In genomic region chr10:45463244-45464116, GRCh38 we compare ENCODE assay signal across 19 cellular contexts.
A peak's percentile ranks its signal among the peaks of the same experiment; 100 is the strongest.
DNase-seq lines count a peak whose midpoint lies in the region; ATAC-seq, FAIRE-seq and TF ChIP-seq lines count a peak whose summit lies in the region.
"Had no signal": no experiment of that assay in that cellular context is flagged by ENCODE, and none has a peak within 500 bp of the region (broad histone marks: within the 10 kb centered on the region; RNA-seq: fewer than 3 reads in every experiment).

No MANE protein-coding gene starts in this region.

- ATAC-seq in GM21717 (IDR thresholded peaks at IDR 0.05; ENCODE audit: unreplicated experiment) = no peak
- ATAC-seq: activated CD4-positive, CD25-positive, alpha-beta regulatory T cell treated with anti-CD3 and anti-CD28 coated beads, Interleukin-2, amount 50 U/mL, for 24 hours; activated naive CD8-positive, alpha-beta T cell treated with anti-CD3 and anti-CD28 coated beads, Interleukin-2, amount 50 U/mL, for 24 hours; pancreas had no signal

- H3K4me3 Mint-ChIP-seq in IgD-negative memory B cell (peak overlapping the region; percentile 80 to 96 (median 90)), chondrocyte (ENCODE audit: unreplicated experiment) (no peak overlapping the region)
- H3K4me3 Mint-ChIP-seq: activated naive CD8-positive, alpha-beta T cell treated with anti-CD3 and anti-CD28 coated beads, Interleukin-2, amount 50 U/mL, for 24 hours; activated T-helper 1 cell treated with anti-CD3 and anti-CD28 coated beads, Interleukin-12 subunit alpha, Interleukin-12 subunit beta, Interleukin-2, Interleukin-4 antibody, amounts not matched to agents 30 ng/mL and 10 ng/mL and 1 ng/mL, durations not matched to agents 14 hours and 24 hours and 36 hours; H9 had no signal

- H3K4me1 Mint-ChIP-seq in IgD-negative memory B cell = peaks cover 68 to 93% (median 82%) of the 10 kb centered on the region in 3 donors
- H3K4me1 Mint-ChIP-seq in chondrocyte (ENCODE audit: low read depth) = peaks cover 4% of the 10 kb centered on the region

- H3K9me3 Mint-ChIP-seq in IgD-negative memory B cell (no peaks in the 10 kb centered on the region), chondrocyte (ENCODE audit: low read depth) (no peaks in the 10 kb centered on the region)
- H3K9me3 Mint-ChIP-seq: activated naive CD8-positive, alpha-beta T cell treated with anti-CD3 and anti-CD28 coated beads, Interleukin-2, amount 50 U/mL, for 24 hours; activated T-helper 1 cell treated with anti-CD3 and anti-CD28 coated beads, Interleukin-12 subunit alpha, Interleukin-12 subunit beta, Interleukin-2, Interleukin-4 antibody, amounts not matched to agents 30 ng/mL and 10 ng/mL and 1 ng/mL, durations not matched to agents 14 hours and 24 hours and 36 hours; H9 had no signal

- peak overlapping the region; percentile 96 to 97 (median 97) for H3K27ac Mint-ChIP-seq in IgD-negative memory B cell
- peak overlapping the region; percentile 60 for H3K27ac Mint-ChIP-seq in chondrocyte (ENCODE audit: unreplicated experiment)
- H3K27ac Mint-ChIP-seq: activated naive CD8-positive, alpha-beta T cell treated with anti-CD3 and anti-CD28 coated beads, Interleukin-2, amount 50 U/mL, for 24 hours; activated T-helper 1 cell treated with anti-CD3 and anti-CD28 coated beads, Interleukin-12 subunit alpha, Interleukin-12 subunit beta, Interleukin-2, Interleukin-4 antibody, amounts not matched to agents 30 ng/mL and 10 ng/mL and 1 ng/mL, durations not matched to agents 14 hours and 24 hours and 36 hours had no signal

- no peak for FAIRE-seq in H54 (lab: Jason Lieb, UNC)
- FAIRE-seq: G401.6, pancreas had no signal

- H3K27me3 Mint-ChIP-seq in IgD-negative memory B cell (no peaks in the 10 kb centered on the region), chondrocyte (ENCODE audit: low read depth) (no peaks in the 10 kb centered on the region)
- H3K27me3 Mint-ChIP-seq: activated naive CD8-positive, alpha-beta T cell treated with anti-CD3 and anti-CD28 coated beads, Interleukin-2, amount 50 U/mL, for 24 hours had no signal

- H3K36me3 Mint-ChIP-seq in IgD-negative memory B cell (peaks cover 23% of the 10 kb centered on the region), chondrocyte (ENCODE audit: low read depth) (peaks cover 10% of the 10 kb centered on the region)

- TF ChIP-seq CTCF in chondrocyte (IDR thresholded peaks at IDR 0.05) = no peak

- DNase-seq in G401 (ENCODE audit: low spot score) (peak; percentile 50), chondrocyte (ENCODE audit: low spot score) (peak; percentile 91), non-pigmented ciliary epithelial cell (ENCODE audit: low read depth) (peak; percentile 10), H54 (ENCODE audit: insufficient read length, low spot score) (no peak), HT-29 (ENCODE audit: low spot score) (no peak)
- DNase-seq: activated CD8-positive, alpha-beta memory T cell treated with anti-CD3 and anti-CD28 coated beads for 24 hours; activated naive CD8-positive, alpha-beta T cell treated with anti-CD3 and anti-CD28 coated beads, Interleukin-2, amount 50 U/mL, for 24 hours; central memory CD4-positive, alpha-beta T cell; H9; hippocampal formation; NCI-H1417; NCI-H2171; NCI-H748 treated with DMSO at 0.1 percent for 48 hours; pancreas had no signal

- no peak for TF ChIP-seq POLR2A in H54 (IDR thresholded peaks at IDR 0.05; ENCODE audit: low read depth, low read length)

- in situ Hi-C loops in G401 (cut with HindIII; ENCODE audit: low sequenced_read_pairs) = no loop called here

Comparison
In these comparisons a context has a peak if more than half of its experiments do, and no peak if none do; other contexts are left out.
1. DNase-seq: peak in G401 (single experiment), chondrocyte (single experiment) and non-pigmented ciliary epithelial cell (single experiment); none in H54 (single experiment) and HT-29 (single experiment).